11 cellular contexts compared by ENCODE assay signal in the genomic region with DNA sequence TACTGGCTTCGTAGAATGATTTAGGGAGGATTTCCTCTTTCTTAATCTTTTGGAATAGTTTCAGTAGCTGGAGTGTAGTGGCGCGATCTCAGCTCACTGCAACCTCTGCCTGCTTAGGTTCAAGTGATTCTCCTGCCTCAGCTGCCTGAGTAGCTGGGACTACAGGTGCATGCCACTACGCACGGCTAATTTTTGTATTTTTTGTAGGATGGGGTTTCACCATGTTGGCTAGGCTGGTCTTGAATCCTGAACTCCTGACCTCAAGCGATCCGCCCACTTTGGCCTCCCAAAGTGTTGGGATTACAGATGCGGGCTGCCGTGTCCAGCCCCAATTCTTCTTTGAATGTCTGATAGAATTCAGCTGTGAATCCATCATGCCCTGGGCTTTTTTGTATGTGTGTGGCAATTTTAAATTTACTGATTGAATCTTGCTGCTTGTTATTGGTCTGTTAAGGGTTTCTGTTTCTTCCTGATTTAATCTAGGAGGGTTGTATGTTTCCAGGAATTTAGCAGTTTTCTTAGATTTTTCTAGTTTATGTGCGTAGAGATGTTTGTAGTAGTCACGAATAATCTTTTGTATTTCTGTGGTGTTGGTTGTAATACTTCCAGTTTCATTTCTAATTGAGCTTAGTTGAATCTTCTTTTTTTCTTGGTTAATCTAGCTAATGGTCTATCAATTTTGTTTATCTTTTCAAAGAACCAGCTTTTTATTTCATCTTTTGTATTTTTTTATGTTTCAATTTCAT. TPM values are rescaled to one million over a fixed set of nuclear protein-coding genes. Genes with fewer than 3 reads are reported as not detected.
DNase-seq lines count a peak whose midpoint lies in the region; ATAC-seq and TF ChIP-seq lines count a peak whose summit lies in the region.
"Had no signal": no experiment of that assay in that cellular context is flagged by ENCODE, and none has a peak within 500 bp of the region (broad histone marks: within the 10 kb centered on the region; RNA-seq: fewer than 3 reads in every experiment).

No MANE protein-coding gene starts in this region.

- peak; percentile 82 for ATAC-seq in Right ventricle myocardium superior (ENCODE audit: poor library complexity)
- ATAC-seq in stimulated activated memory B cell treated with anti-CD40 and anti-IgM and Interleukin-4, amounts not matched to agents 10 μg/mL and 1 μg/mL and 100 μg/mL, for 72 hours, result no peak
- ATAC-seq: WTC11 had no signal

- H3K4me3 ChIP-seq in CD4-positive, alpha-beta memory T cell (ENCODE audit: low read length in 2 of 2), result peak overlapping the region in 1 of 2 donors; percentile 33
- H3K4me3 ChIP-seq in prostate gland, result no peak overlapping the region

- WGBS in prostate gland, result 69% methylated on average over 11 of the region's 11 CpGs

- DNase-seq in CD4-positive, alpha-beta memory T cell, result peak in 2 of 5 donors; percentile 29 to 33
- DNase-seq in activated CD4-positive, alpha-beta memory T cell treated with anti-CD3 and anti-CD28 coated beads, Interleukin-2, amount 10 ng/mL, durations not matched to agents 7 days and 5 days, result no peak
- DNase-seq in Right ventricle myocardium superior (peak; percentile 49), prostate gland (ENCODE audit: low spot score) (no peak), Calu3 (no peak), GOT3 (lab: John Stamatoyannopoulos, UW) (no peak)
- no peak for DNase-seq in effector CD8-positive, alpha-beta T cell (lab: John Stamatoyannopoulos, UW)
- DNase-seq: HFFc6, NCI-H345 had no signal

- no peak for TF ChIP-seq CTCF in prostate gland (IDR thresholded peaks at IDR 0.05)
- no peak for TF ChIP-seq CTCF in Calu3 (IDR thresholded peaks at IDR 0.05; ENCODE audit: unreplicated experiment)

- H3K4me1 ChIP-seq in CD4-positive, alpha-beta memory T cell (ENCODE audit: insufficient read depth, low read length), result peaks cover 64% of the 10 kb centered on the region
- no peaks in the 10 kb centered on the region for H3K4me1 ChIP-seq in prostate gland (replicated peaks)

- peaks cover 17 to 20% of the 10 kb centered on the region in 2 donors for H3K36me3 Mint-ChIP-seq in CD4-positive, alpha-beta memory T cell
- H3K36me3 Mint-ChIP-seq in activated CD4-positive, alpha-beta memory T cell treated with anti-CD3 and anti-CD28 coated beads, Interleukin-2, amount 10 ng/mL, durations not matched to agents 7 days and 5 days (ENCODE audit: low read depth), result peaks cover 62% of the 10 kb centered on the region
- no peaks in the 10 kb centered on the region for H3K36me3 Mint-ChIP-seq in Calu3 (ENCODE audit: insufficient read depth, unreplicated experiment)
- no peaks in the 10 kb centered on the region for H3K36me3 Mint-ChIP-seq in stimulated activated memory B cell treated with anti-CD40 and anti-IgM and Interleukin-4, amounts not matched to agents 10 μg/mL and 1 μg/mL and 100 μg/mL, for 72 hours

- no TSS peak for BruUV-seq in Calu3 (replicated peaks; lab: Mats Ljungman, UMichigan)

- CTCF ChIA-PET in CD4-positive, alpha-beta memory T cell (lab: Charles Lee; ENCODE audit: partially characterized antibody), result interaction anchor here (0.9 to 3.2 kb wide), 6 partner anchors 9 to 195 kb away, joined by 3 to 25 read pairs (median 7); no protein-coding TSS in a partner anchor
- CTCF ChIA-PET in activated CD4-positive, alpha-beta memory T cell treated with anti-CD3 and anti-CD28 coated beads, Interleukin-2, amount 10 ng/mL, durations not matched to agents 7 days and 5 days (lab: Charles Lee), result interaction anchor here (0.6 to 2.2 kb wide), 9 partner anchors 8 to 189 kb away, joined by 3 to 19 read pairs (median 7); a partner anchor contains a TSS
- CTCF ChIA-PET in Calu3 (lab: Charles Lee), result interaction anchor here (1.1 kb wide), 1 partner anchor 12 kb away, joined by 4 read pairs; no protein-coding TSS in a partner anchor

- peak overlapping the region; percentile 57 for H3K27ac ChIP-seq in CD4-positive, alpha-beta memory T cell (ENCODE audit: low read depth, low read length)
- peak overlapping the region; percentile 11 to 47 for H3K27ac ChIP-seq in prostate gland

- no peaks in the 10 kb centered on the region for H3K27me3 Mint-ChIP-seq in CD4-positive, alpha-beta memory T cell
- peaks cover 7% of the 10 kb centered on the region for H3K27me3 Mint-ChIP-seq in activated CD4-positive, alpha-beta memory T cell treated with anti-CD3 and anti-CD28 coated beads, Interleukin-2, amount 10 ng/mL, durations not matched to agents 7 days and 5 days
- peaks cover 61% of the 10 kb centered on the region for H3K27me3 Mint-ChIP-seq in Calu3 (ENCODE audit: unreplicated experiment)
- H3K27me3 Mint-ChIP-seq in stimulated activated memory B cell treated with anti-CD40 and anti-IgM and Interleukin-4, amounts not matched to agents 10 μg/mL and 1 μg/mL and 100 μg/mL, for 72 hours, result peaks cover 87% of the 10 kb centered on the region

- H3K36me3 ChIP-seq in CD4-positive, alpha-beta memory T cell (ENCODE audit: insufficient read depth, low read length), result no peaks in the 10 kb centered on the region
- no peaks in the 10 kb centered on the region for H3K36me3 ChIP-seq in prostate gland

- intact Hi-C loops in CD4-positive, alpha-beta memory T cell (cut with micrococcal nuclease), result loop anchor here (2.0 kb wide), 1 partner anchor 13 kb away; no protein-coding TSS in a partner anchor
- intact Hi-C loops in Right ventricle myocardium superior (cut with DNase I), result no loop called here
- intact Hi-C loops in prostate gland (cut with DNase I), result no loop called here
- intact Hi-C loops in Calu3 (cut with micrococcal nuclease; ENCODE audit: unreplicated experiment), result no loop called here

- H3K9me3 ChIP-seq in CD4-positive, alpha-beta memory T cell (ENCODE audit: control insufficient read depth in 1 of 2, low read length in 2 of 2), result no peaks in the 10 kb centered on the region
- H3K9me3 ChIP-seq in prostate gland, result no peaks in the 10 kb centered on the region

- peak overlapping the region; percentile 59 to 98 (median 95) for H3K27ac Mint-ChIP-seq in CD4-positive, alpha-beta memory T cell
- H3K27ac Mint-ChIP-seq in activated CD4-positive, alpha-beta memory T cell treated with anti-CD3 and anti-CD28 coated beads, Interleukin-2, amount 10 ng/mL, durations not matched to agents 7 days and 5 days, result peak overlapping the region; percentile 84
- no peak overlapping the region for H3K27ac Mint-ChIP-seq in Calu3 (ENCODE audit: unreplicated experiment)
- no peak overlapping the region for H3K27ac Mint-ChIP-seq in stimulated activated memory B cell treated with anti-CD40 and anti-IgM and Interleukin-4, amounts not matched to agents 10 μg/mL and 1 μg/mL and 100 μg/mL, for 72 hours
- H3K27ac Mint-ChIP-seq: HFFc6, WTC11 had no signal

- H3K27me3 ChIP-seq in CD4-positive, alpha-beta memory T cell (ENCODE audit: insufficient read depth, low read length), result no peaks in the 10 kb centered on the region
- no peaks in the 10 kb centered on the region for H3K27me3 ChIP-seq in prostate gland (replicated peaks; ENCODE audit: insufficient read depth)

- H3K9me3 Mint-ChIP-seq in CD4-positive, alpha-beta memory T cell, result peaks cover 0 to 10% (median 6%) of the 10 kb centered on the region in 8 donors
- H3K9me3 Mint-ChIP-seq in activated CD4-positive, alpha-beta memory T cell treated with anti-CD3 and anti-CD28 coated beads, Interleukin-2, amount 10 ng/mL, durations not matched to agents 7 days and 5 days, result peaks cover 28% of the 10 kb centered on the region
- H3K9me3 Mint-ChIP-seq in Calu3 (ENCODE audit: low read depth, unreplicated experiment), result no peaks in the 10 kb centered on the region
- H3K9me3 Mint-ChIP-seq in stimulated activated memory B cell treated with anti-CD40 and anti-IgM and Interleukin-4, amounts not matched to agents 10 μg/mL and 1 μg/mL and 100 μg/mL, for 72 hours, result peaks cover 5% of the 10 kb centered on the region

- H3K4me3 Mint-ChIP-seq in CD4-positive, alpha-beta memory T cell, result peak overlapping the region; percentile 73 to 93 (median 84)
- peak overlapping the region; percentile 71 for H3K4me3 Mint-ChIP-seq in activated CD4-positive, alpha-beta memory T cell treated with anti-CD3 and anti-CD28 coated beads, Interleukin-2, amount 10 ng/mL, durations not matched to agents 7 days and 5 days
- no peak overlapping the region for H3K4me3 Mint-ChIP-seq in Calu3 (ENCODE audit: low read depth, unreplicated experiment)
- H3K4me3 Mint-ChIP-seq in stimulated activated memory B cell treated with anti-CD40 and anti-IgM and Interleukin-4, amounts not matched to agents 10 μg/mL and 1 μg/mL and 100 μg/mL, for 72 hours, result no peak overlapping the region
- H3K4me3 Mint-ChIP-seq: HFFc6, WTC11 had no signal

- POLR2A ChIA-PET in CD4-positive, alpha-beta memory T cell (lab: Charles Lee; ENCODE audit: partially characterized antibody), result interaction anchor here (0.8 to 2.7 kb wide), 9 partner anchors 9 to 190 kb away, joined by 3 to 29 read pairs (median 9); a partner anchor contains a TSS
- POLR2A ChIA-PET in activated CD4-positive, alpha-beta memory T cell treated with anti-CD3 and anti-CD28 coated beads, Interleukin-2, amount 10 ng/mL, durations not matched to agents 7 days and 5 days (lab: Charles Lee), result interaction anchor here (0.7 to 2.8 kb wide), 11 partner anchors 9 to 385 kb away, joined by 3 to 31 read pairs (median 5); a partner anchor contains a TSS

- peaks cover 49 to 74% (median 60%) of the 10 kb centered on the region in 4 donors for H3K4me1 Mint-ChIP-seq in CD4-positive, alpha-beta memory T cell
- peaks cover 72% of the 10 kb centered on the region for H3K4me1 Mint-ChIP-seq in activated CD4-positive, alpha-beta memory T cell treated with anti-CD3 and anti-CD28 coated beads, Interleukin-2, amount 10 ng/mL, durations not matched to agents 7 days and 5 days
- H3K4me1 Mint-ChIP-seq in Calu3 (ENCODE audit: low read depth, unreplicated experiment), result no peaks in the 10 kb centered on the region
- peaks cover 23% of the 10 kb centered on the region for H3K4me1 Mint-ChIP-seq in stimulated activated memory B cell treated with anti-CD40 and anti-IgM and Interleukin-4, amounts not matched to agents 10 μg/mL and 1 μg/mL and 100 μg/mL, for 72 hours
- H3K4me1 Mint-ChIP-seq: WTC11 had no signal

- no peak for TF ChIP-seq POLR2A in prostate gland (IDR thresholded peaks at IDR 0.05)

RNA-seq across cellular contexts. Expression of a gene that starts 15.3 kb away (rescaled TPM):
- total RNA-seq in CD4-positive, alpha-beta memory T cell, result 10 to 100 TPM; 42.6 to 45.1 TPM
- polyA plus RNA-seq in CD4-positive, alpha-beta memory T cell, result 10 to 100 TPM in 1 of 2 donors, 1 to 10 TPM in 1; 3.6 to 10.4 TPM
- 10 to 100 TPM; 22.3 to 24.1 TPM for total RNA-seq in activated CD4-positive, alpha-beta memory T cell treated with anti-CD3 and anti-CD28 coated beads, Interleukin-2, amount 10 ng/mL, durations not matched to agents 7 days and 5 days
- total RNA-seq in Right ventricle myocardium superior (17.5 TPM), prostate gland (10 to 100 TPM; 22.8 to 34.4 TPM), Calu3 (2022) (0.14 and 0.37 TPM in 2 replicates)

Comparison
In these comparisons a context has a peak if more than half of its experiments do, and no peak if none do; other contexts are left out.
1. H3K27ac Mint-ChIP-seq: peak in CD4-positive, alpha-beta memory T cell (7 of 7) and activated CD4-positive, alpha-beta memory T cell treated with anti-CD3 and anti-CD28 coated beads, Interleukin-2, amount 10 ng/mL, durations not matched to agents 7 days and 5 days (single experiment); none in Calu3 (single experiment) and stimulated activated memory B cell treated with anti-CD40 and anti-IgM and Interleukin-4, amounts not matched to agents 10 μg/mL and 1 μg/mL and 100 μg/mL, for 72 hours (single experiment).
2. H3K4me3 Mint-ChIP-seq: peak in CD4-positive, alpha-beta memory T cell (8 of 8) and activated CD4-positive, alpha-beta memory T cell treated with anti-CD3 and anti-CD28 coated beads, Interleukin-2, amount 10 ng/mL, durations not matched to agents 7 days and 5 days (single experiment); none in Calu3 (single experiment) and stimulated activated memory B cell treated with anti-CD40 and anti-IgM and Interleukin-4, amounts not matched to agents 10 μg/mL and 1 μg/mL and 100 μg/mL, for 72 hours (single experiment).
3. RNA of a gene that starts 15.3 kb away (total RNA-seq): 42.6 to 45.1 TPM in CD4-positive, alpha-beta memory T cell, 22.8 to 34.4 TPM in prostate gland, 22.3 to 24.1 TPM in activated CD4-positive, alpha-beta memory T cell treated with anti-CD3 and anti-CD28 coated beads, Interleukin-2, amount 10 ng/mL, durations not matched to agents 7 days and 5 days and 17.5 TPM in Right ventricle myocardium superior (single experiment); 0.14 to 0.37 TPM in Calu3; every median in the first group is over 10 times any median in the second.